Comparison of ENCODE assay signal across 8 cellular contexts in genomic region chr15:90064931-90065681, GRCh38. TPM values are rescaled to one million over a fixed set of nuclear protein-coding genes. Genes with fewer than 3 reads are reported as not detected.
A peak's percentile ranks its signal among the peaks of the same experiment; 100 is the strongest.
DNase-seq lines count a peak whose midpoint lies in the region; ATAC-seq, FAIRE-seq and TF ChIP-seq lines count a peak whose summit lies in the region.

No MANE protein-coding gene starts in this region.

- TF ChIP-seq CTCF in astrocyte (IDR thresholded peaks at IDR 0.05; ENCODE audit: insufficient read depth, low read depth, low read length) (no peak), smooth muscle cell (IDR thresholded peaks at IDR 0.05; ENCODE audit: borderline replicate concordance, insufficient read depth, poor library complexity, severe bottlenecking) (no peak), GM10248 (IDR thresholded peaks at IDR 0.05; ENCODE audit: control extremely low read depth, extremely low read depth, low read depth, missing control alignments) (no peak)

- no peaks in the 10 kb centered on the region for H3K9me3 Mint-ChIP-seq in astrocyte (ENCODE audit: unreplicated experiment)

- H3K4me1 ChIP-seq in astrocyte (ENCODE audit: insufficient read depth, low read length) (peaks cover 4% of the 10 kb centered on the region), smooth muscle cell (ENCODE audit: low read depth) (peaks cover 18% of the 10 kb centered on the region)

- no peak for FAIRE-seq in astrocyte (lab: Jason Lieb, UNC)

- CTCF ChIA-PET in GM10248 (lab: Yijun Ruan, JAX) = interaction anchor here (1.0 to 2.2 kb wide), 5 partner anchors 10 to 314 kb away, joined by 3 to 6 read pairs (median 4); partner anchors contain the start of gene MESP1

- H3K4me2 ChIP-seq in astrocyte (ENCODE audit: low read length) (peak overlapping the region; percentile 61), smooth muscle cell (peak overlapping the region; percentile 47)

- H3K36me3 ChIP-seq in astrocyte (ENCODE audit: insufficient read depth, low read length) (no peaks in the 10 kb centered on the region), smooth muscle cell (ENCODE audit: low read depth) (no peaks in the 10 kb centered on the region)

- no peak overlapping the region for H2AFZ ChIP-seq in astrocyte (ENCODE audit: low read depth, low read length)
- no peak overlapping the region for H2AFZ ChIP-seq in smooth muscle cell (ENCODE audit: low read depth)

- DNase-seq in GOT3 (lab: John Stamatoyannopoulos, UW) (peak; percentile 40), astrocyte (ENCODE audit: low read depth) (no peak), left kidney (ENCODE audit: low read depth, low spot score) (peak; percentile 67), smooth muscle cell (lab: John Stamatoyannopoulos, UW; ENCODE audit: unreplicated experiment) (no peak), GM10248 (ENCODE audit: extremely low spot score) (no peak), NCI-H1417 treated with DMSO at 0.1 percent for 48 hours (lab: John Stamatoyannopoulos, UW) (no peak)
- DNase-seq in activated naive CD4-positive, alpha-beta T cell (lab: John Stamatoyannopoulos, UW) = no peak

- no peak overlapping the region for H3K27ac Mint-ChIP-seq in astrocyte (ENCODE audit: unreplicated experiment)

- H3K27me3 Mint-ChIP-seq in astrocyte (ENCODE audit: low read depth, unreplicated experiment) = no peaks in the 10 kb centered on the region

- H3K79me2 ChIP-seq in astrocyte (ENCODE audit: insufficient read depth, low read length) (peaks cover 3% of the 10 kb centered on the region), smooth muscle cell (ENCODE audit: low read depth) (peaks cover 9% of the 10 kb centered on the region)

- H4K20me1 ChIP-seq in astrocyte (ENCODE audit: insufficient read depth, low read length) (peaks cover 12% of the 10 kb centered on the region), smooth muscle cell (ENCODE audit: low read depth) (peaks cover 25% of the 10 kb centered on the region)

- peaks cover 12% of the 10 kb centered on the region for H3K4me1 Mint-ChIP-seq in astrocyte (ENCODE audit: low read depth, unreplicated experiment)

- H3F3A ChIP-seq in smooth muscle cell (ENCODE audit: low read depth) = no peaks in the 10 kb centered on the region

- no peak overlapping the region for H3K4me3 ChIP-seq in astrocyte (ENCODE audit: insufficient read depth, low read depth, low read length)
- no peak overlapping the region for H3K4me3 ChIP-seq in smooth muscle cell

- no peak overlapping the region for H3K4me3 Mint-ChIP-seq in astrocyte (ENCODE audit: unreplicated experiment)

- 57% methylated on average over 30 of the region's 30 CpGs for WGBS in smooth muscle cell (ENCODE audit: low lambda C conversion rate)

- POLR2A ChIA-PET in GM10248 (lab: Yijun Ruan, JAX) = no interaction called here

- no peak for ATAC-seq in SK-N-SH treated with all-trans-retinoic acid at 6 μM for 48 hours

- H3K27ac ChIP-seq in astrocyte (ENCODE audit: low read depth, low read length) (no peak overlapping the region), smooth muscle cell (ENCODE audit: low read depth) (no peak overlapping the region)

- H3K27me3 ChIP-seq in astrocyte (ENCODE audit: insufficient read depth, low read length) (no peaks in the 10 kb centered on the region), smooth muscle cell (ENCODE audit: low read depth) (no peaks in the 10 kb centered on the region)

- H3K9me3 ChIP-seq in astrocyte (ENCODE audit: insufficient read depth, low read depth, low read length) (no peaks in the 10 kb centered on the region), smooth muscle cell (replicated peaks; ENCODE audit: low read depth) (no peaks in the 10 kb centered on the region)

- peaks cover 7% of the 10 kb centered on the region for H3K36me3 Mint-ChIP-seq in astrocyte (ENCODE audit: low read depth, unreplicated experiment)

- no peak overlapping the region for H3K9ac ChIP-seq in astrocyte (ENCODE audit: low read length)
- H3K9ac ChIP-seq in smooth muscle cell (ENCODE audit: low read depth) = no peak overlapping the region

TF ChIP-seq in SK-N-SH treated with all-trans-retinoic acid at 6 μM for 48 hours, 23 proteins besides CTCF, POLR2A, EP300 and RAD21:
- no peak for TF ChIP-seq ISL1 (CRISPR knock-in tag; IDR thresholded peaks at IDR 0.05)
- no peak for TF ChIP-seq POU6F1 (CRISPR knock-in tag; IDR thresholded peaks at IDR 0.05; ENCODE audit: borderline replicate concordance, low read depth)
- no peak for TF ChIP-seq OSR1 (CRISPR knock-in tag; IDR thresholded peaks at IDR 0.05)
- TF ChIP-seq ZFP30 (CRISPR knock-in tag; IDR thresholded peaks at IDR 0.05) = no peak
- no peak for TF ChIP-seq TOX (CRISPR knock-in tag; IDR thresholded peaks at IDR 0.05; ENCODE audit: borderline replicate concordance)

RNA-seq across cellular contexts. Expression of gene IDH2, which starts 37.2 kb away (rescaled TPM):
- total RNA-seq in astrocyte = 76.6 and 87.3 TPM in 2 replicates
- total RNA-seq in smooth muscle cell = 67.9 and 82.9 TPM in 2 replicates
- 265 and 278 TPM in 2 replicates for polyA plus RNA-seq in smooth muscle cell

Comparison
In these comparisons a context has a peak if more than half of its experiments do, and no peak if none do; other contexts are left out.
1. DNase-seq: peak in GOT3 (single experiment) and left kidney (single experiment); none in astrocyte (single experiment), smooth muscle cell (single experiment), GM10248 (single experiment), NCI-H1417 treated with DMSO at 0.1 percent for 48 hours (single experiment) and activated naive CD4-positive, alpha-beta T cell (0 of 4).